ENCODE assay signal across 8 cellular contexts in genomic region chr15:69475769-69476358, GRCh38. TPM values are rescaled to one million over a fixed set of nuclear protein-coding genes. Genes with fewer than 3 reads are reported as not detected.
DNase-seq lines count a peak whose midpoint lies in the region; ATAC-seq and TF ChIP-seq lines count a peak whose summit lies in the region.

No MANE protein-coding gene starts in this region.

- H3K4me1 ChIP-seq in CD4-positive, CD25-positive, alpha-beta regulatory T cell (ENCODE audit: control insufficient read depth, insufficient read depth, low read length, poor library complexity, severe bottlenecking) = no peaks in the 10 kb centered on the region
- H3K4me1 ChIP-seq in OCI-LY3 (ENCODE audit: low read length) (peaks cover 3% of the 10 kb centered on the region; the same call in 1 of the 2 replicates), esophagus squamous epithelium (peaks cover 0 to under 1% (median 0%) of the 10 kb centered on the region in 3 donors)

- no peak overlapping the region for H3K4me2 ChIP-seq in OCI-LY3 (ENCODE audit: low read length)

- no peaks in the 10 kb centered on the region for H3K36me3 Mint-ChIP-seq in CD4-positive, CD25-positive, alpha-beta regulatory T cell
- H3K36me3 Mint-ChIP-seq in natural killer cell = no peaks in the 10 kb centered on the region

- ATAC-seq in CD4-positive, CD25-positive, alpha-beta regulatory T cell (ENCODE audit: low read depth in 2 of 2) = peak; percentile 72 to 77
- peak; percentile 52 for ATAC-seq in HG03432 (IDR thresholded peaks at IDR 0.05; ENCODE audit: unreplicated experiment)
- ATAC-seq in natural killer cell = peak; percentile 84 to 95 (median 93)
- ATAC-seq in stimulated activated naive CD8-positive, alpha-beta T cell treated with anti-CD3 and anti-CD28 coated beads, Interleukin-15, Interleukin-2, amounts not matched to agents 100 U/mL and 50 U/mL, for 24 hours = peak; percentile 76
- ATAC-seq in HG03442 (IDR thresholded peaks at IDR 0.05; ENCODE audit: unreplicated experiment) = no peak

- H3K27ac ChIP-seq in CD4-positive, CD25-positive, alpha-beta regulatory T cell (ENCODE audit: insufficient read depth, low read length, poor library complexity, severe bottlenecking) = no peak overlapping the region
- H3K27ac ChIP-seq in OCI-LY3 (ENCODE audit: low read length) (no peak overlapping the region), esophagus squamous epithelium (no peak overlapping the region)

- 22 to 30% methylated on average over 8 of the region's 8 CpGs for WGBS in esophagus squamous epithelium, 2 donors

- H3K4me1 Mint-ChIP-seq in CD4-positive, CD25-positive, alpha-beta regulatory T cell = no peaks in the 10 kb centered on the region
- peaks cover 18 to 25% of the 10 kb centered on the region in 2 donors for H3K4me1 Mint-ChIP-seq in natural killer cell

- peak; percentile 58 to 60 (median 58) for DNase-seq in CD4-positive, CD25-positive, alpha-beta regulatory T cell
- DNase-seq in activated T-cell treated with anti-CD3 and anti-CD28 coated beads for 4 hours = peak; percentile 71
- DNase-seq in esophagus squamous epithelium (lab: John Stamatoyannopoulos, UW) = no peak
- peak; percentile 74 for DNase-seq in natural killer cell
- peak; percentile 82 for DNase-seq in stimulated activated naive CD8-positive, alpha-beta T cell treated with anti-CD3 and anti-CD28 coated beads, Interleukin-15, Interleukin-2, amounts not matched to agents 100 U/mL and 50 U/mL, for 24 hours

- H3K79me2 ChIP-seq in OCI-LY3 (ENCODE audit: low read length) = no peaks in the 10 kb centered on the region

- H2AFZ ChIP-seq in OCI-LY3 (ENCODE audit: low read depth, low read length) = no peak overlapping the region

- peak overlapping the region in 1 of 3 donors; percentile 2 for H3K27ac Mint-ChIP-seq in CD4-positive, CD25-positive, alpha-beta regulatory T cell
- H3K27ac Mint-ChIP-seq in natural killer cell = no peak overlapping the region

- no peaks in the 10 kb centered on the region for H3K36me3 ChIP-seq in CD4-positive, CD25-positive, alpha-beta regulatory T cell (ENCODE audit: control insufficient read depth, insufficient read depth, low read length)
- H3K36me3 ChIP-seq in OCI-LY3 (replicated peaks; ENCODE audit: low read depth, low read length) = no peaks in the 10 kb centered on the region
- no peaks in the 10 kb centered on the region for H3K36me3 ChIP-seq in esophagus squamous epithelium

- peak; percentile 81 for TF ChIP-seq CTCF in OCI-LY3 (IDR thresholded peaks at IDR 0.05; ENCODE audit: low read depth, low read length)
- TF ChIP-seq CTCF in esophagus squamous epithelium (IDR thresholded peaks at IDR 0.05) = peak; percentile 89 to 97 (median 95)
- peak; percentile 97 for TF ChIP-seq CTCF in natural killer cell (IDR thresholded peaks at IDR 0.05)

- TF ChIP-seq POLR2A in esophagus squamous epithelium (IDR thresholded peaks at IDR 0.05) = no peak

- H3K27me3 Mint-ChIP-seq in CD4-positive, CD25-positive, alpha-beta regulatory T cell = peaks cover 8% of the 10 kb centered on the region
- peaks cover 0 to 27% of the 10 kb centered on the region in 2 donors for H3K27me3 Mint-ChIP-seq in natural killer cell (ENCODE audit: low read depth in 2 of 2)

- H3K9ac ChIP-seq in OCI-LY3 (ENCODE audit: low read length) = no peak overlapping the region

- peak overlapping the region in 1 of 4 donors; percentile 21 for H3K4me3 Mint-ChIP-seq in CD4-positive, CD25-positive, alpha-beta regulatory T cell
- no peak overlapping the region for H3K4me3 Mint-ChIP-seq in natural killer cell

- H3K4me3 ChIP-seq in CD4-positive, CD25-positive, alpha-beta regulatory T cell (ENCODE audit: low read depth, low read length) = no peak overlapping the region
- H3K4me3 ChIP-seq in OCI-LY3 (ENCODE audit: low read length) (no peak overlapping the region), esophagus squamous epithelium (no peak overlapping the region)

- no peaks in the 10 kb centered on the region for H3K27me3 ChIP-seq in CD4-positive, CD25-positive, alpha-beta regulatory T cell (ENCODE audit: control insufficient read depth, insufficient read depth, low read length)
- H3K27me3 ChIP-seq in OCI-LY3 (ENCODE audit: low read depth, low read length) (peaks cover 22% of the 10 kb centered on the region; the same call in 1 of the 2 replicates), esophagus squamous epithelium (peaks cover 0 to 52% (median 0%) of the 10 kb centered on the region in 4 donors)

- H3K9me3 ChIP-seq in CD4-positive, CD25-positive, alpha-beta regulatory T cell (ENCODE audit: control insufficient read depth in 2 of 2, low read length in 2 of 2) = peaks cover 4% of the 10 kb centered on the region in 2 experiments
- H3K9me3 ChIP-seq in OCI-LY3 (ENCODE audit: insufficient read depth, low read length) (no peaks in the 10 kb centered on the region), esophagus squamous epithelium (peaks cover 0 to 9% (median 7%) of the 10 kb centered on the region in 3 donors)

- intact Hi-C loops in esophagus squamous epithelium (cut with DNase I) = loop anchor here (10.0 kb wide), 1 partner anchor 1009 kb away; no protein-coding TSS in a partner anchor
- intact Hi-C loops in natural killer cell (cut with micrococcal nuclease) = loop anchor here (2.0 to 10.0 kb wide), 6 partner anchors 49 to 1969 kb away; no protein-coding TSS in a partner anchor

- H3K9me3 Mint-ChIP-seq in CD4-positive, CD25-positive, alpha-beta regulatory T cell = peaks cover 0 to 7% (median 0%) of the 10 kb centered on the region in 7 donors
- H3K9me3 Mint-ChIP-seq in natural killer cell = peaks cover 0 to 3% of the 10 kb centered on the region in 2 donors

- H4K20me1 ChIP-seq in OCI-LY3 (ENCODE audit: insufficient read depth, low read length) = no peaks in the 10 kb centered on the region

RNA-seq across cellular contexts. Expression of gene RPLP1, which starts 23.2 kb away (rescaled TPM):
- total RNA-seq in CD4-positive, CD25-positive, alpha-beta regulatory T cell = 1,439 TPM
- 1,000 to 10,000 TPM; 1,970 to 2,778 (median 2,296) TPM for polyA plus RNA-seq in CD4-positive, CD25-positive, alpha-beta regulatory T cell
- total RNA-seq in esophagus squamous epithelium (1,000 to 10,000 TPM in 1 of 4 donors, 100 to 1,000 TPM in 3; 358 to 1,172 (median 586) TPM), natural killer cell (1,000 to 10,000 TPM in 1 of 3 donors, 100 to 1,000 TPM in 2; 895 to 1,167 (median 974) TPM)
